Comparison of ENCODE assay signal across 19 cellular contexts in the genomic region with DNA sequence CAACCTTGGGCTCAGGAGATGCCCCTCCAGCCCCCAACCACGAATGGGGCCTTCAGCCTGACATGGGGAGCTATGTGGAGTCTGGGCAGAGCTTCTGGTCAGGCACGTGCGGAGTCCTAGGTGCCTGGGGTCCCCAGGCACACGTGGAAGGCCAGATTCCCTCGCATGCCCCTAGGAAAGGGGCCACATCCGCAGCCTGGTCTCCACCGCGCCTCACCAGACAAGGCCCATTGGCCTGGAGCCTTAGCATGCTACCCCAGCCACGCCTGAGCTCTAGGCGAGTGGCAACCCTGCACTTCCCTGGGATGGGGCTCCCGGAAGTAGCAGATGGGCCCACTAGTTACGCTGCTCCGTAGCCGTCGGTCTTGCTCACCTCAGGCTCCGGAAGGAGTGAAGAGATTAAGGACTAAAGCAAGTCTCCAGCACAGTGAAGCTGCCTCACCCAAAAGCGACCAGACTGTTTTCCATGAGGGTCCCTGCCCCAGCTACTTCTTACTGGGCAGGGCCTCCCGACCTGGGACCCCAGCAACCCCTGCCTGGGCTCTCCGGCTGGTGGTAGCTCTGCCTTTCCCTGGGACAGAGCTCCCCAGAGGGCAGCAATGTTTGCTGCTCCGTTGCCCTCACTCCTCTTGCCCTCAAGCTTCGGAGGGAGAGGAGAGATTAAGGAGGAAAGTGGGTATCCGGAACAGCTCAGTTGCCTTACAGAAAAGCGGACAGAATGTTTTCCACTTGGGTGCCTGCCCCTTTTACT.
DNase-seq lines count a peak whose midpoint lies in the region; ATAC-seq and TF ChIP-seq lines count a peak whose summit lies in the region.
"Had no signal": no experiment of that assay in that cellular context is flagged by ENCODE, and none has a peak within 500 bp of the region (broad histone marks: within the 10 kb centered on the region; RNA-seq: fewer than 3 reads in every experiment).

No MANE protein-coding gene starts in this region.

- H3K27ac ChIP-seq in SJCRH30 (peak overlapping the region; percentile 38), GM23338 (ENCODE audit: low read depth) (no peak overlapping the region)

- H3K27me3 Mint-ChIP-seq in chondrocyte (ENCODE audit: low read depth) (no peaks in the 10 kb centered on the region), GM23338 (ENCODE audit: insufficient read depth, low read depth, poor library complexity) (no peaks in the 10 kb centered on the region), T-cell (no peaks in the 10 kb centered on the region)
- H3K27me3 Mint-ChIP-seq in activated T-helper 2 cell treated with anti-CD3 and anti-CD28 coated beads, Interferon-gamma antibody, Interleukin-2, Interleukin-4, amounts not matched to agents 10 μg/mL and 5 μg/mL and 100 μg/mL, durations not matched to agents 14 hours and 24 hours and 36 hours (ENCODE audit: low read depth) = no peaks in the 10 kb centered on the region
- H3K27me3 Mint-ChIP-seq: CD4-positive, CD25-positive, alpha-beta regulatory T cell; CD8-positive, alpha-beta memory T cell had no signal

- no peaks in the 10 kb centered on the region for H3F3A ChIP-seq in GM23338 (replicated peaks; ENCODE audit: low read depth)

- intact Hi-C loops in posterior vena cava (cut with DNase I) = loop anchor here in 1 of 2 donors (10.0 kb wide), 1 partner anchor 259 kb away; no protein-coding TSS in a partner anchor
- intact Hi-C loops in activated T-helper 2 cell treated with anti-CD3 and anti-CD28 coated beads, Interferon-gamma antibody, Interleukin-2, Interleukin-4, amounts not matched to agents 10 μg/mL and 5 μg/mL and 100 μg/mL, durations not matched to agents 14 hours and 24 hours and 36 hours (cut with micrococcal nuclease) = no loop called here

- H3K4me1 Mint-ChIP-seq in chondrocyte (ENCODE audit: low read depth) (no peaks in the 10 kb centered on the region), GM23338 (no peaks in the 10 kb centered on the region), T-cell (no peaks in the 10 kb centered on the region)
- H3K4me1 Mint-ChIP-seq in activated T-helper 2 cell treated with anti-CD3 and anti-CD28 coated beads, Interferon-gamma antibody, Interleukin-2, Interleukin-4, amounts not matched to agents 10 μg/mL and 5 μg/mL and 100 μg/mL, durations not matched to agents 14 hours and 24 hours and 36 hours (ENCODE audit: low read depth) = no peaks in the 10 kb centered on the region
- H3K4me1 Mint-ChIP-seq: CD4-positive, CD25-positive, alpha-beta regulatory T cell; CD8-positive, alpha-beta memory T cell had no signal

- no peaks in the 10 kb centered on the region for H4K20me1 ChIP-seq in GM23338 (replicated peaks; ENCODE audit: insufficient read depth)

- POLR2A ChIA-PET in T-cell (lab: Charles Lee) = no interaction called here

- H3K4me1 ChIP-seq in SJCRH30 = peaks cover 33% of the 10 kb centered on the region
- H3K4me1 ChIP-seq in GM23338 (ENCODE audit: insufficient read depth) = no peaks in the 10 kb centered on the region
- H3K4me1 ChIP-seq: BE2C had no signal

- H3K36me3 ChIP-seq in SJCRH30 = no peaks in the 10 kb centered on the region
- H3K36me3 ChIP-seq in GM23338 (ENCODE audit: insufficient read depth) = no peaks in the 10 kb centered on the region
- H3K36me3 ChIP-seq: BE2C had no signal

- no peak overlapping the region for H3K4me2 ChIP-seq in GM23338

- H3K27ac Mint-ChIP-seq in chondrocyte (ENCODE audit: unreplicated experiment) = no peak overlapping the region
- H3K27ac Mint-ChIP-seq in GM23338 = no peak overlapping the region
- no peak overlapping the region for H3K27ac Mint-ChIP-seq in activated T-helper 2 cell treated with anti-CD3 and anti-CD28 coated beads, Interferon-gamma antibody, Interleukin-2, Interleukin-4, amounts not matched to agents 10 μg/mL and 5 μg/mL and 100 μg/mL, durations not matched to agents 14 hours and 24 hours and 36 hours
- H3K27ac Mint-ChIP-seq in T-cell = no peak overlapping the region
- H3K27ac Mint-ChIP-seq: CD4-positive, CD25-positive, alpha-beta regulatory T cell; CD8-positive, alpha-beta memory T cell had no signal

- H3K27me3 ChIP-seq in SJCRH30 (no peaks in the 10 kb centered on the region), GM23338 (ENCODE audit: insufficient read depth) (no peaks in the 10 kb centered on the region)
- H3K27me3 ChIP-seq: BE2C had no signal

- no peak overlapping the region for H2AFZ ChIP-seq in GM23338

- H3K9me3 ChIP-seq in SJCRH30 (replicated peaks) = peaks cover 8% of the 10 kb centered on the region; the same call in 1 of the 2 replicates
- H3K9me3 ChIP-seq: BE2C had no signal

- CTCF ChIA-PET in T-cell (lab: Charles Lee) = no interaction called here

- ATAC-seq in GM23338 (no peak), T-cell (replicated peaks in 1 of 4) (no peak)
- ATAC-seq: GM12878, HepG2 had no signal

- H3K4me3 Mint-ChIP-seq in chondrocyte (ENCODE audit: unreplicated experiment) (no peak overlapping the region), GM23338 (no peak overlapping the region), T-cell (no peak overlapping the region)
- H3K4me3 Mint-ChIP-seq in activated T-helper 2 cell treated with anti-CD3 and anti-CD28 coated beads, Interferon-gamma antibody, Interleukin-2, Interleukin-4, amounts not matched to agents 10 μg/mL and 5 μg/mL and 100 μg/mL, durations not matched to agents 14 hours and 24 hours and 36 hours (ENCODE audit: low read depth) = no peak overlapping the region
- H3K4me3 Mint-ChIP-seq: CD4-positive, CD25-positive, alpha-beta regulatory T cell; CD8-positive, alpha-beta memory T cell had no signal

- no peaks in the 10 kb centered on the region for H3K79me2 ChIP-seq in GM23338 (replicated peaks; ENCODE audit: insufficient read depth)

- DNase-seq in SJCRH30 (no peak), chondrocyte (ENCODE audit: low spot score) (peak; percentile 88), posterior vena cava (ENCODE audit: low spot score) (peak; percentile 69), GM23338 (ENCODE audit: low spot score) (no peak), T-cell (no peak)
- DNase-seq in activated T-helper 2 cell treated with anti-CD3 and anti-CD28 coated beads, Interferon-gamma antibody, Interleukin-2, Interleukin-4, amounts not matched to agents 10 μg/mL and 5 μg/mL and 100 μg/mL, durations not matched to agents 14 hours and 24 hours and 36 hours (ENCODE audit: low spot score) = no peak
- DNase-seq: ACHN; BE2C; C1 segment of cervical spinal cord; CD4-positive, CD25-positive, alpha-beta regulatory T cell; CD8-positive, alpha-beta memory T cell; COR-L47; DMS 273 treated with DMSO at 0.1 percent for 48 hours; DMS53; DND-41; EL; HCEC 1CT had no signal

- H3K9me3 Mint-ChIP-seq in chondrocyte (ENCODE audit: low read depth) = peaks cover 23% of the 10 kb centered on the region
- H3K9me3 Mint-ChIP-seq in GM23338 = peaks cover 9% of the 10 kb centered on the region
- H3K9me3 Mint-ChIP-seq in activated T-helper 2 cell treated with anti-CD3 and anti-CD28 coated beads, Interferon-gamma antibody, Interleukin-2, Interleukin-4, amounts not matched to agents 10 μg/mL and 5 μg/mL and 100 μg/mL, durations not matched to agents 14 hours and 24 hours and 36 hours = peaks cover 41% of the 10 kb centered on the region
- peaks cover 12 to 25% (median 20%) of the 10 kb centered on the region in 3 donors for H3K9me3 Mint-ChIP-seq in T-cell

- no peak overlapping the region for H3K4me3 ChIP-seq in SJCRH30
- no peak overlapping the region for H3K4me3 ChIP-seq in GM23338
- H3K4me3 ChIP-seq: GM12878 had no signal

- H3K36me3 Mint-ChIP-seq in chondrocyte (ENCODE audit: low read depth) = no peaks in the 10 kb centered on the region
- H3K36me3 Mint-ChIP-seq in GM23338 (ENCODE audit: low read depth) = no peaks in the 10 kb centered on the region; the same call in 2 of the 3 replicates
- no peaks in the 10 kb centered on the region for H3K36me3 Mint-ChIP-seq in activated T-helper 2 cell treated with anti-CD3 and anti-CD28 coated beads, Interferon-gamma antibody, Interleukin-2, Interleukin-4, amounts not matched to agents 10 μg/mL and 5 μg/mL and 100 μg/mL, durations not matched to agents 14 hours and 24 hours and 36 hours (ENCODE audit: low read depth)
- no peaks in the 10 kb centered on the region for H3K36me3 Mint-ChIP-seq in T-cell
- H3K36me3 Mint-ChIP-seq: CD4-positive, CD25-positive, alpha-beta regulatory T cell; CD8-positive, alpha-beta memory T cell had no signal

- no peak for TF ChIP-seq CTCF in chondrocyte (IDR thresholded peaks at IDR 0.05)
- TF ChIP-seq CTCF in GM23338 (conservative IDR thresholded peaks at IDR 0.05; ENCODE audit: low read depth in 2 of 2) = no peak

- no peaks in the 10 kb centered on the region for H3K9me2 ChIP-seq in GM23338 (ENCODE audit: insufficient read depth)

Comparison
In these comparisons a context has a peak if more than half of its experiments do, and no peak if none do; other contexts are left out.
1. DNase-seq: peak in chondrocyte (single experiment) and posterior vena cava (single experiment); none in SJCRH30 (0 of 2), GM23338 (single experiment), activated T-helper 2 cell treated with anti-CD3 and anti-CD28 coated beads, Interferon-gamma antibody, Interleukin-2, Interleukin-4, amounts not matched to agents 10 μg/mL and 5 μg/mL and 100 μg/mL, durations not matched to agents 14 hours and 24 hours and 36 hours (single experiment) and T-cell (0 of 34).